Comparison of ENCODE assay signal across 25 cellular contexts in the genomic region with DNA sequence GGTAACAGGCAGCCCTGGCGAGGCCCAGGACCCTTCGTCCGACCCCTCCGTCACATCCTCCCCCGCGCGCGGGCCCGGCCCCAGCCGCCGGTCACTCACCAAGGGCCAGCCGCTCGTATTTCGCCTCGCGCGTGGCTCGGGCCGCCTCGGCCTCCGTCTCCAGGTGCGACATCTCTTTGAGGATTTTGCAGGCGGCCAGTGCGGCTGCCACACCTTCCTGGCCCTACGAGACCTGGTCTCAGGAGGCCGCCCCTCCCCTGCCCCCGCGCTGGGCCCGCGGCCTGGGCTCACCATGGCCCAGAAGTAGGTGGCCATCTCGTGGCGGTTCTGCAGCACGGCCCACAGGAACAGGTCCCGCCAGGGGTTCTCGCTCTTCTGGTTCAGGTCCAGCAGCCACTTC. TPM values are rescaled to one million over a fixed set of nuclear protein-coding genes. Genes with fewer than 3 reads are reported as not detected.
A peak's percentile ranks its signal among the peaks of the same experiment; 100 is the strongest.
DNase-seq lines count a peak whose midpoint lies in the region; FAIRE-seq and TF ChIP-seq lines count a peak whose summit lies in the region.
"Had no signal": no experiment of that assay in that cellular context is flagged by ENCODE, and none has a peak within 500 bp of the region (broad histone marks: within the 10 kb centered on the region; RNA-seq: fewer than 3 reads in every experiment).

No MANE protein-coding gene starts in this region.

- peak overlapping the region; percentile 98 for H2AK5ac ChIP-seq in neuronal stem cell (ENCODE audit: low read depth, low read length)

- DNase-seq in NT2/D1 (ENCODE audit: low read depth, low spot score) (no peak), neuronal stem cell (ENCODE audit: low spot score) (no peak), HTR-8/SVneo (ENCODE audit: insufficient read length, low spot score) (no peak)
- no peak for DNase-seq in activated CD8-positive, alpha-beta memory T cell treated with anti-CD3 and anti-CD28 coated beads for 24 hours
- DNase-seq: 8988T; ACHN; BE2C; C1 segment of cervical spinal cord; CD4-positive, alpha-beta memory T cell; CD4-positive, CD25-positive, alpha-beta regulatory T cell; CD8-positive, alpha-beta memory T cell; DMS 273 treated with DMSO at 0.1 percent for 48 hours; DMS153; DMS79; DND-41; EL; GDM1 had no signal

- H3K4me1 ChIP-seq in NT2/D1 (ENCODE audit: insufficient read depth, insufficient read length) (peaks cover 13% of the 10 kb centered on the region), neuronal stem cell (ENCODE audit: control insufficient read depth in 2 of 2, insufficient read depth in 1 of 2, low read depth in 1 of 2, low read length in 2 of 2) (peaks cover 0 to 4% of the 10 kb centered on the region in 2 donors)

- no peak overlapping the region for H3K27ac ChIP-seq in 22Rv1
- H3K27ac ChIP-seq in neuronal stem cell (replicated peaks; ENCODE audit: low read length) = no peak overlapping the region
- H3K27ac ChIP-seq: BLaER1 had no signal

- FAIRE-seq in HTR-8/SVneo (lab: Jason Lieb, UNC) = no peak
- FAIRE-seq: A204.1, GM12878, GM12892, GM18507 had no signal

- peak overlapping the region; percentile 49 for H2AFZ ChIP-seq in neuronal stem cell (ENCODE audit: low read length)

- H3K27me3 ChIP-seq in NT2/D1 (ENCODE audit: insufficient read depth, insufficient read length) (no peaks in the 10 kb centered on the region), neuronal stem cell (ENCODE audit: control insufficient read depth in 3 of 3, insufficient read depth in 3 of 3, low read depth in 1 of 3, low read length in 3 of 3) (no peaks in the 10 kb centered on the region)
- H3K27me3 ChIP-seq: BE2C had no signal

- H3K9ac ChIP-seq in NT2/D1 (ENCODE audit: insufficient read length, low read depth) = peak overlapping the region; percentile 4
- no peak overlapping the region for H3K9ac ChIP-seq in neuronal stem cell (ENCODE audit: low read depth, low read length, poor library complexity)
- H3K9ac ChIP-seq: BLaER1 had no signal

- peak overlapping the region; percentile 21 for H3K14ac ChIP-seq in neuronal stem cell (ENCODE audit: low read length)

- H3K36me3 ChIP-seq in NT2/D1 (ENCODE audit: insufficient read depth, insufficient read length, low read length) (no peaks in the 10 kb centered on the region), neuronal stem cell (replicated peaks in 1 of 2; ENCODE audit: control insufficient read depth in 2 of 2, insufficient read depth in 2 of 2, low read length in 2 of 2) (no peaks in the 10 kb centered on the region)
- H3K36me3 ChIP-seq: BE2C, BLaER1 had no signal

- H3K23ac ChIP-seq in neuronal stem cell (ENCODE audit: low read depth, low read length, poor library complexity) = peak overlapping the region; percentile 80

- H2BK15ac ChIP-seq in neuronal stem cell (ENCODE audit: low read length) = peak overlapping the region; percentile 92

- no peak overlapping the region for H3K18ac ChIP-seq in neuronal stem cell (ENCODE audit: low read length)

- WGBS in neuronal stem cell (ENCODE audit: extremely low coverage in 2 of 2, insufficient read length in 2 of 2, insufficient replicate concordance in 1 of 2), 2 donors = no CpG with 5 or more reads among the region's 35 CpGs

- no peak overlapping the region for H3K4me2 ChIP-seq in neuronal stem cell (ENCODE audit: insufficient read depth, low read length, poor library complexity, severe bottlenecking)
- H3K4me2 ChIP-seq: BLaER1 had no signal

- no peak overlapping the region for H3K4ac ChIP-seq in neuronal stem cell (ENCODE audit: low read length)

- peak; percentile 22 for TF ChIP-seq CTCF in 22Rv1 (IDR thresholded peaks at IDR 0.05)

- peaks cover 2% of the 10 kb centered on the region for H3K79me1 ChIP-seq in neuronal stem cell (ENCODE audit: low read depth, low read length)

- H3K4me3 ChIP-seq in NT2/D1 (ENCODE audit: insufficient read length, low read depth) = no peak overlapping the region
- H3K4me3 ChIP-seq in neuronal stem cell (ENCODE audit: low read length in 2 of 2) = no peak overlapping the region
- H3K4me3 ChIP-seq: BLaER1, GM12878 had no signal

- no peak overlapping the region for H4K8ac ChIP-seq in neuronal stem cell (ENCODE audit: low read depth, low read length)

- no peak overlapping the region for H2BK120ac ChIP-seq in neuronal stem cell (ENCODE audit: low read depth, low read length)

- H4K91ac ChIP-seq in neuronal stem cell (ENCODE audit: low read depth, low read length, poor library complexity) = no peak overlapping the region

- H2BK5ac ChIP-seq in neuronal stem cell (ENCODE audit: low read length) = no peak overlapping the region

- H2BK12ac ChIP-seq in neuronal stem cell (ENCODE audit: low read length) = peak overlapping the region; percentile 58

- H3K9me3 ChIP-seq in NT2/D1 (ENCODE audit: insufficient read depth, low read length) = no peaks in the 10 kb centered on the region
- no peaks in the 10 kb centered on the region for H3K9me3 ChIP-seq in neuronal stem cell (replicated peaks in 1 of 2; ENCODE audit: control insufficient read depth in 2 of 2, insufficient read depth in 1 of 2, low read depth in 1 of 2, low read length in 2 of 2)
- H3K9me3 ChIP-seq: BE2C, BLaER1 had no signal

RNA-seq across cellular contexts. Expression of gene TSSC4, which starts 14.1 kb away (rescaled TPM):
- 50.8 TPM for polyA plus RNA-seq in neuronal stem cell (2013, experiment 1 of 2)
- polyA plus RNA-seq in neuronal stem cell (2013, experiment 2 of 2) = 54.1 TPM

RNA-seq across cellular contexts. Expression of gene TRPM5, which starts 29.7 kb away (rescaled TPM):
- polyA plus RNA-seq in neuronal stem cell (2013, experiment 1 of 2) = 0.01 TPM
- polyA plus RNA-seq in neuronal stem cell (2013, experiment 2 of 2) = 0.01 TPM
- polyA plus RNA-seq: AG04450; CD14-positive monocyte; CD4-positive, alpha-beta memory T cell; CD4-positive, CD25-positive, alpha-beta regulatory T cell; CD8-positive, alpha-beta memory T cell; GM12878 had no signal

RNA-seq across cellular contexts. Expression of gene KCNQ1, which starts 30.2 kb away (rescaled TPM):
- polyA plus RNA-seq in neuronal stem cell (2013, experiment 1 of 2) = 1.2 TPM
- polyA plus RNA-seq in neuronal stem cell (2013, experiment 2 of 2) = 1.1 TPM
- polyA plus RNA-seq: AG04450 had no signal

RNA-seq across cellular contexts. Expression of gene CD81, which starts 37.5 kb away (rescaled TPM):
- 200 TPM for polyA plus RNA-seq in neuronal stem cell (2013, experiment 1 of 2)
- polyA plus RNA-seq in neuronal stem cell (2013, experiment 2 of 2) = 195 TPM
